In genomic region chr6:33410711-33411631, GRCh38 we compare ENCODE assay signal across 8 cellular contexts. TPM values are rescaled to one million over a fixed set of nuclear protein-coding genes. Genes with fewer than 3 reads are reported as not detected.
DNase-seq lines count a peak whose midpoint lies in the region; ATAC-seq and TF ChIP-seq lines count a peak whose summit lies in the region.

Gene PHF1 (plus strand): TSS chr6:33411014. CDS start chr6:33412264, 1,250 bp downstream.

- H3K36me3 Mint-ChIP-seq in activated naive CD4-positive, alpha-beta T cell treated with anti-CD3 and anti-CD28 coated beads, Interleukin-2, amount 50 U/mL, for 72 hours = peaks cover 28 to 36% of the 10 kb centered on the region in 2 donors
- H3K36me3 Mint-ChIP-seq in glutamatergic neuron (ENCODE audit: unreplicated experiment) = no peaks in the 10 kb centered on the region

- H3K4me1 ChIP-seq in ovary (ENCODE audit: insufficient read depth) = no peaks in the 10 kb centered on the region

- no peak for TF ChIP-seq EP300 in ovary (IDR thresholded peaks at IDR 0.05)

- H3K27me3 ChIP-seq in ovary = no peaks in the 10 kb centered on the region

- WGBS in ovary, 3 donors = 0 to 2% (median 1%) methylated on average over 19 to 64 of the region's 67 CpGs

- TF ChIP-seq POLR2A in ovary (IDR thresholded peaks at IDR 0.05) = peak; percentile 65

- ATAC-seq in GM18498 (IDR thresholded peaks at IDR 0.05; ENCODE audit: unreplicated experiment) (peak; percentile 33), HG02938 (IDR thresholded peaks at IDR 0.05; ENCODE audit: unreplicated experiment) (peak; percentile 32)
- ATAC-seq in activated naive CD4-positive, alpha-beta T cell treated with anti-CD3 and anti-CD28 coated beads, Interleukin-2, amount 50 U/mL, for 72 hours = peak; percentile 59 to 64

- peak within 1 kb of the TSS; percentile 96 to 98 for H3K27ac ChIP-seq in ovary

- DNase-seq in AG20443 (ENCODE audit: low spot score) (peak; percentile 92), NCI-H69 (lab: John Stamatoyannopoulos, UW) (peak; percentile 92), glutamatergic neuron (peak; percentile 72), ovary (peak in 3 of 5 donors; percentile 84 to 87 (median 85)), NCI-H748 treated with DMSO at 0.1 percent for 48 hours (lab: John Stamatoyannopoulos, UW) (no peak)
- DNase-seq in activated naive CD4-positive, alpha-beta T cell treated with anti-CD3 and anti-CD28 coated beads, Interleukin-2, amount 50 U/mL, for 72 hours (ENCODE audit: low spot score in 2 of 2) = peak in 1 of 2 donors; percentile 95

- peak within 1 kb of the TSS; percentile 98 to 99 for H3K27ac Mint-ChIP-seq in activated naive CD4-positive, alpha-beta T cell treated with anti-CD3 and anti-CD28 coated beads, Interleukin-2, amount 50 U/mL, for 72 hours
- H3K27ac Mint-ChIP-seq in glutamatergic neuron (ENCODE audit: unreplicated experiment) = peak within 1 kb of the TSS; percentile 88

- peaks cover 14% of the 10 kb centered on the region for H3K27me3 Mint-ChIP-seq in glutamatergic neuron (ENCODE audit: unreplicated experiment)

- intact Hi-C loops in ovary (cut with DNase I) = loop anchor here in 3 of 4 donors (10.0 kb wide), 3 partner anchors 96 to 136 kb away; partner anchors contain the start of genes B3GALT4 (in 1 of the 3), RGL2 (in 1 of the 3), RPS18 (in 1 of the 3) and TAPBP (in 1 of the 3)

- no peak for TF ChIP-seq CTCF in glutamatergic neuron (IDR thresholded peaks at IDR 0.05; ENCODE audit: partially characterized antibody, unreplicated experiment)
- TF ChIP-seq CTCF in ovary (IDR thresholded peaks at IDR 0.05) = no peak

- H3K4me1 Mint-ChIP-seq in glutamatergic neuron (ENCODE audit: low read depth, unreplicated experiment) = peaks cover 20% of the 10 kb centered on the region

- no peaks in the 10 kb centered on the region for H3K9me3 Mint-ChIP-seq in activated naive CD4-positive, alpha-beta T cell treated with anti-CD3 and anti-CD28 coated beads, Interleukin-2, amount 50 U/mL, for 72 hours
- peaks cover 4% of the 10 kb centered on the region for H3K9me3 Mint-ChIP-seq in glutamatergic neuron (ENCODE audit: unreplicated experiment)

- no peaks in the 10 kb centered on the region for H3K36me3 ChIP-seq in ovary

- H3K9me3 ChIP-seq in ovary = no peaks in the 10 kb centered on the region

- H3K4me3 ChIP-seq in ovary = peak within 1 kb of the TSS; percentile 98

- peak within 1 kb of the TSS; percentile 94 for H3K4me3 Mint-ChIP-seq in glutamatergic neuron (ENCODE audit: unreplicated experiment)

RNA-seq across cellular contexts. Expression of gene PHF1, which starts in this region (rescaled TPM):
- total RNA-seq in activated naive CD4-positive, alpha-beta T cell treated with anti-CD3 and anti-CD28 coated beads, Interleukin-2, amount 50 U/mL, for 72 hours = 100 to 1,000 TPM in 1 of 2 donors, 10 to 100 TPM in 1; 27.5 to 156 TPM
- total RNA-seq in glutamatergic neuron (ENCODE audit: unreplicated experiment) (73.5 TPM), ovary (100 to 1,000 TPM in 5 of 7 donors, 10 to 100 TPM in 2; 94.3 to 182 (median 123) TPM)
- 100 to 1,000 TPM in 1 of 2 donors, 10 to 100 TPM in 1; 80.7 to 179 TPM for polyA plus RNA-seq in ovary
